Comparison of ENCODE assay signal across 2 cellular contexts in genomic region chr10:79387466-79387973, GRCh38.
TF ChIP-seq lines count a peak whose summit lies in the region.

No MANE protein-coding gene starts in this region.

TF ChIP-seq in SK-N-SH, 30 proteins besides CTCF, POLR2A, EP300 and RAD21:
- TF ChIP-seq FOXJ3 (CRISPR knock-in tag; IDR thresholded peaks at IDR 0.05) (no peak), CHD2 (IDR thresholded peaks at IDR 0.05; ENCODE audit: low read length, partially characterized antibody) (no peak), JUND (IDR thresholded peaks at IDR 0.05) (no peak), YY1 (IDR thresholded peaks at IDR 0.05; ENCODE audit: low read depth) (no peak), GATA2 (CRISPR knock-in tag; IDR thresholded peaks at IDR 0.05) (no peak), ELF1 (IDR thresholded peaks at IDR 0.05) (no peak), SMC3 (IDR thresholded peaks at IDR 0.05; ENCODE audit: low read depth, low read length) (no peak), SIN3A (IDR thresholded peaks at IDR 0.05; ENCODE audit: borderline replicate concordance, low read depth, low read length) (no peak), GABPA (IDR thresholded peaks at IDR 0.05; ENCODE audit: low read depth) (no peak)
- TF ChIP-seq, protein P1, sequence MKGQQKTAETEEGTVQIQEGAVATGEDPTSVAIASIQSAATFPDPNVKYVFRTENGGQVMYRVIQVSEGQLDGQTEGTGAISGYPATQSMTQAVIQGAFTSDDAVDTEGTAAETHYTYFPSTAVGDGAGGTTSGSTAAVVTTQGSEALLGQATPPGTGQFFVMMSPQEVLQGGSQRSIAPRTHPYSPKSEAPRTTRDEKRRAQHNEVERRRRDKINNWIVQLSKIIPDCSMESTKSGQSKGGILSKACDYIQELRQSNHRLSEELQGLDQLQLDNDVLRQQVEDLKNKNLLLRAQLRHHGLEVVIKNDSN (IDR thresholded peaks at IDR 0.05; ENCODE audit: borderline replicate concordance, low read depth) = no peak
- TF ChIP-seq, protein P2, sequence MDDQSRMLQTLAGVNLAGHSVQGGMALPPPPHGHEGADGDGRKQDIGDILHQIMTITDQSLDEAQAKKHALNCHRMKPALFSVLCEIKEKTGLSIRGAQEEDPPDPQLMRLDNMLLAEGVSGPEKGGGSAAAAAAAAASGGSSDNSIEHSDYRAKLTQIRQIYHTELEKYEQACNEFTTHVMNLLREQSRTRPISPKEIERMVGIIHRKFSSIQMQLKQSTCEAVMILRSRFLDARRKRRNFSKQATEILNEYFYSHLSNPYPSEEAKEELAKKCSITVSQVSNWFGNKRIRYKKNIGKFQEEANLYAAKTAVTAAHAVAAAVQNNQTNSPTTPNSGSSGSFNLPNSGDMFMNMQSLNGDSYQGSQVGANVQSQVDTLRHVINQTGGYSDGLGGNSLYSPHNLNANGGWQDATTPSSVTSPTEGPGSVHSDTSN (IDR thresholded peaks at IDR 0.05) = no peak
- TF ChIP-seq, protein P3, sequence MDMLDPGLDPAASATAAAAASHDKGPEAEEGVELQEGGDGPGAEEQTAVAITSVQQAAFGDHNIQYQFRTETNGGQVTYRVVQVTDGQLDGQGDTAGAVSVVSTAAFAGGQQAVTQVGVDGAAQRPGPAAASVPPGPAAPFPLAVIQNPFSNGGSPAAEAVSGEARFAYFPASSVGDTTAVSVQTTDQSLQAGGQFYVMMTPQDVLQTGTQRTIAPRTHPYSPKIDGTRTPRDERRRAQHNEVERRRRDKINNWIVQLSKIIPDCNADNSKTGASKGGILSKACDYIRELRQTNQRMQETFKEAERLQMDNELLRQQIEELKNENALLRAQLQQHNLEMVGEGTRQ (IDR thresholded peaks at IDR 0.05; ENCODE audit: borderline replicate concordance, low read depth, low read length) = no peak

TF ChIP-seq in SK-N-SH treated with all-trans-retinoic acid at 6 μM for 48 hours, 23 proteins besides CTCF, POLR2A, EP300 and RAD21:
- TF ChIP-seq TCF4 (CRISPR knock-in tag; IDR thresholded peaks at IDR 0.05; ENCODE audit: borderline replicate concordance) = no peak
- no peak for TF ChIP-seq ZNF70 (CRISPR knock-in tag; IDR thresholded peaks at IDR 0.05)
- TF ChIP-seq ISL1 (CRISPR knock-in tag; IDR thresholded peaks at IDR 0.05) = no peak
- no peak for TF ChIP-seq RARB (CRISPR knock-in tag; IDR thresholded peaks at IDR 0.05)
- TF ChIP-seq CREB5 (CRISPR knock-in tag; IDR thresholded peaks at IDR 0.05; ENCODE audit: low read depth) = no peak
- TF ChIP-seq PPARA (CRISPR knock-in tag; IDR thresholded peaks at IDR 0.05; ENCODE audit: borderline replicate concordance) = no peak
- no peak for TF ChIP-seq TSHZ2 (CRISPR knock-in tag; IDR thresholded peaks at IDR 0.05)
